Comparison of ENCODE assay signal across 8 cellular contexts in genomic region chr12:123973552-123974341, GRCh38. TPM values are rescaled to one million over a fixed set of nuclear protein-coding genes. Genes with fewer than 3 reads are reported as not detected.
DNase-seq lines count a peak whose midpoint lies in the region; ATAC-seq, FAIRE-seq and TF ChIP-seq lines count a peak whose summit lies in the region.

No MANE protein-coding gene starts in this region.

- H3K4me2 ChIP-seq in A549: peak overlapping the region; percentile 97

- H3K9me3 Mint-ChIP-seq in T-helper 2 cell treated with Interferon-gamma antibody and Interleukin-4, amounts not matched to agents 5 μg/mL and 100 μg/mL, for 36 hours: no peaks in the 10 kb centered on the region

- DNase-seq in A549 (ENCODE audit: low read depth in 1 of 2, low spot score in 1 of 2): peak; percentile 39 to 40
- DNase-seq in T-helper 2 cell treated with Interferon-gamma antibody and Interleukin-4, amounts not matched to agents 5 μg/mL and 100 μg/mL, for 36 hours (ENCODE audit: low spot score): peak; percentile 25
- DNase-seq in cerebellar cortex (ENCODE audit: low spot score): peak; percentile 41
- DNase-seq in left lung: peak; percentile 59 to 87
- DNase-seq in stimulated activated CD4-positive, alpha-beta T cell treated with anti-CD3 and anti-CD28 coated beads, TNF-alpha, amount 100 ng/mL, for 1 hour (ENCODE audit: low read depth in 3 of 3, low spot score in 1 of 3): peak in 2 of 3 donors; percentile 5 to 27

- intact Hi-C loops in left lung (cut with DNase I): no loop called here

- POLR2A ChIA-PET in A549 (lab: Yijun Ruan, JAX): no interaction called here

- H3K4me3 Mint-ChIP-seq in T-helper 2 cell treated with Interferon-gamma antibody and Interleukin-4, amounts not matched to agents 5 μg/mL and 100 μg/mL, for 36 hours: peak overlapping the region; percentile 94

- H3K9me3 ChIP-seq in A549 (no peaks in the 10 kb centered on the region), left lung (no peaks in the 10 kb centered on the region)

- H3K27ac ChIP-seq in A549 (peak overlapping the region; percentile 89 to 96), left lung (peak overlapping the region; percentile 72 to 80)

- TF ChIP-seq RAD21 in A549 (conservative IDR thresholded peaks at IDR 0.05 in 1 of 2, IDR thresholded peaks at IDR 0.05 in 1 of 2): no peak

- WGBS in A549 (ENCODE audit: missing lambda C conversion rate): 6% methylated on average over 47 of the region's 69 CpGs

- ATAC-seq in A549 (peak; percentile 21 to 45), GM18867 (IDR thresholded peaks at IDR 0.05; ENCODE audit: unreplicated experiment) (peak; percentile 8), HG03442 (IDR thresholded peaks at IDR 0.05; ENCODE audit: unreplicated experiment) (peak; percentile 10), left lung (peak; percentile 5), HG02763 (IDR thresholded peaks at IDR 0.05; ENCODE audit: unreplicated experiment) (no peak)

- H3K36me3 Mint-ChIP-seq in T-helper 2 cell treated with Interferon-gamma antibody and Interleukin-4, amounts not matched to agents 5 μg/mL and 100 μg/mL, for 36 hours (ENCODE audit: low read depth): peaks cover 20% of the 10 kb centered on the region

- CTCF ChIA-PET in A549 (lab: Yijun Ruan, JAX): interaction anchor here (0.8 to 1.7 kb wide), 3 partner anchors 10 to 28 kb away, joined by 3 to 10 read pairs (median 3); no protein-coding TSS in a partner anchor

- peaks cover 17% of the 10 kb centered on the region for H3K4me1 Mint-ChIP-seq in T-helper 2 cell treated with Interferon-gamma antibody and Interleukin-4, amounts not matched to agents 5 μg/mL and 100 μg/mL, for 36 hours (ENCODE audit: low read depth)

- H3K27ac Mint-ChIP-seq in T-helper 2 cell treated with Interferon-gamma antibody and Interleukin-4, amounts not matched to agents 5 μg/mL and 100 μg/mL, for 36 hours: peak overlapping the region; percentile 83

- peaks cover 0 to 8% of the 10 kb centered on the region in 2 donors for H3K36me3 ChIP-seq in left lung

- H3K4me3 ChIP-seq in A549 (peak overlapping the region; percentile 83), left lung (peak overlapping the region; percentile 80 to 86)

- H3K4me1 ChIP-seq in A549 (peaks cover 37% of the 10 kb centered on the region), left lung (peaks cover 12 to 30% of the 10 kb centered on the region in 2 donors)

- no peak for TF ChIP-seq EP300 in A549 (IDR thresholded peaks at IDR 0.05)

- no peak for FAIRE-seq in A549 (lab: Jason Lieb, UNC)

- no peak for TF ChIP-seq CTCF in A549 (IDR thresholded peaks at IDR 0.05)
- TF ChIP-seq CTCF in left lung (IDR thresholded peaks at IDR 0.05): no peak

- no peak for TF ChIP-seq POLR2A in A549 (IDR thresholded peaks at IDR 0.05; ENCODE audit: low read length)

- peaks cover 0 to 17% of the 10 kb centered on the region in 2 donors for H3K27me3 ChIP-seq in left lung

- peaks cover 12% of the 10 kb centered on the region for H3K27me3 Mint-ChIP-seq in T-helper 2 cell treated with Interferon-gamma antibody and Interleukin-4, amounts not matched to agents 5 μg/mL and 100 μg/mL, for 36 hours (ENCODE audit: low read depth)

TF ChIP-seq in A549, 52 proteins besides CTCF, POLR2A, EP300 and RAD21:
- TF ChIP-seq BCL3 (IDR thresholded peaks at IDR 0.05) (peak; percentile 2; the same call in 1 of the 3 replicates), PBX3 (IDR thresholded peaks at IDR 0.05) (0 out of 2 replicates have a peak, but pooled peaks have one; percentile 27), NPAS2 (CRISPR knock-in tag; IDR thresholded peaks at IDR 0.05; ENCODE audit: borderline replicate concordance) (no peak)
TF ChIP-seq in A549: peak in this region for 2.

RNA-seq across cellular contexts. Expression of gene ZNF664, which starts 0.7 kb away (rescaled TPM):
- polyA plus RNA-seq in A549 (2011; rRNA removed): 106 and 112 TPM in 2 replicates
- 27.3 and 34.3 TPM in 2 replicates for polyA plus RNA-seq in A549 (2012; cell fraction: cytosol; rRNA removed)
- polyA plus RNA-seq in A549 (2012; cell fraction: nucleus; rRNA removed): 12.6 and 19.6 TPM in 2 replicates
- polyA plus RNA-seq in A549 (2017; fragmentation: RNase III; extraction: RNeasy Plus Mini Kit Qiagen cat#74134 plus additional on column Dnase treatment): 84.2 to 88.3 TPM (median 84.9 TPM) in 3 replicates
- polyA minus RNA-seq in A549 (2011; rRNA and poly(A)+ RNA removed): 49.8 and 54.4 TPM in 2 replicates
- total RNA-seq in left lung: 10 to 100 TPM; 85.8 to 98.8 TPM

RNA-seq across cellular contexts. Expression of gene CCDC92, which starts 1.1 kb away (rescaled TPM):
- polyA plus RNA-seq in A549 (2011; rRNA removed) (25.5 and 27.5 TPM in 2 replicates), A549 (2017; fragmentation: RNase III; extraction: RNeasy Plus Mini Kit Qiagen cat#74134 plus additional on column Dnase treatment) (23.1 to 28.9 TPM (median 27.2 TPM) in 3 replicates)
- polyA plus RNA-seq in A549 (2012; cell fraction: cytosol; rRNA removed): 35.5 and 39.2 TPM in 2 replicates
- 42.5 and 47.8 TPM in 2 replicates for polyA plus RNA-seq in A549 (2012; cell fraction: nucleus; rRNA removed)
- polyA minus RNA-seq in A549 (2011; rRNA and poly(A)+ RNA removed): 27.6 and 29.1 TPM in 2 replicates
- 10 to 100 TPM; 40.2 to 54.0 TPM for total RNA-seq in left lung

Comparison
In these comparisons a context has a peak if more than half of its experiments do, and no peak if none do; other contexts are left out.
1. DNase-seq: peak in every context shown above with its lines; median percentile 73 in left lung; 41 in cerebellar cortex; 40 in A549; 25 in T-helper 2 cell treated with Interferon-gamma antibody and Interleukin-4, amounts not matched to agents 5 μg/mL and 100 μg/mL, for 36 hours; 16 in stimulated activated CD4-positive, alpha-beta T cell treated with anti-CD3 and anti-CD28 coated beads, TNF-alpha, amount 100 ng/mL, for 1 hour.